ENCODE assay signal across 12 cellular contexts in the genomic region with DNA sequence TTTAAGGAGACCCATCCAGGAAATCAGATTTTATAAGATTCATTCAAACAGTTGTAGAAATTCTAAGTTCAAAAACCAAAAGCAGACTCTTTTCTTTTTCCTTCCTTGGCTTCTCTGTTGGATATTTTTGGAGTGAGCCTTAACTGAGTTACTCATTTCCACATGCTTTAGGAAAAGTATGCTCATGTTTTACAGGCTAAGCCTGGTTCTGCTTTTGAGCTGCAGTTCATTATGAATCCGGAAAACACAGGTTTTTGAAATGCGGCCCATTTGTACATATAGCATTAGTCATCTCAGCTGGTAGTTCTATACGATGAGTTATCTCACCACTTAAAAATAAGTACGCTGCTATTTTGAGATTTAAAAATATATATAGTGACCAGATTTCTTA.
DNase-seq lines count a peak whose midpoint lies in the region; ATAC-seq and TF ChIP-seq lines count a peak whose summit lies in the region.
"Had no signal": no experiment of that assay in that cellular context is flagged by ENCODE, and none has a peak within 500 bp of the region (broad histone marks: within the 10 kb centered on the region; RNA-seq: fewer than 3 reads in every experiment).

No MANE protein-coding gene starts in this region.

- no peaks in the 10 kb centered on the region for H3K9me3 Mint-ChIP-seq in stimulated activated naive B cell treated with anti-CD40 and anti-IgM and Interleukin-4, amounts not matched to agents 10 μg/mL and 1 μg/mL and 100 μg/mL, for 72 hours
- H3K9me3 Mint-ChIP-seq: activated CD4-positive, alpha-beta memory T cell treated with anti-CD3 and anti-CD28 coated beads, Interleukin-2, amount 10 ng/mL, durations not matched to agents 7 days and 5 days; natural killer cell had no signal

- no peaks in the 10 kb centered on the region for H3K27me3 Mint-ChIP-seq in stimulated activated naive B cell treated with anti-CD40 and anti-IgM and Interleukin-4, amounts not matched to agents 10 μg/mL and 1 μg/mL and 100 μg/mL, for 72 hours

- peak; percentile 83 for DNase-seq in EH (ENCODE audit: low read depth)
- DNase-seq in WERI-Rb-1 = no peak
- DNase-seq in fibroblast of peridontal ligament (ENCODE audit: extremely low read depth) = peak; percentile 81
- no peak for DNase-seq in retinal pigment epithelial cell (ENCODE audit: low read depth)
- DNase-seq in SHP77 (lab: John Stamatoyannopoulos, UW) = no peak
- DNase-seq in stimulated activated naive B cell treated with anti-CD40 and anti-IgM and Interleukin-4, amounts not matched to agents 10 μg/mL and 1 μg/mL and 100 μg/mL, for 72 hours = no peak
- DNase-seq in effector CD4-positive, alpha-beta T cell = no peak
- DNase-seq in OCI-M2 (lab: John Stamatoyannopoulos, UW; ENCODE audit: unreplicated experiment) = no peak
- DNase-seq: activated CD4-positive, alpha-beta memory T cell treated with anti-CD3 and anti-CD28 coated beads, Interleukin-2, amount 10 ng/mL, durations not matched to agents 7 days and 5 days; natural killer cell; NCI-H524 treated with DMSO at 0.1 percent for 48 hours; stimulated activated CD8-positive, alpha-beta memory T cell treated with anti-CD3 and anti-CD28 coated beads, Interleukin-4, amount 100 ng/mL, for 48 hours had no signal

- no peak for TF ChIP-seq CTCF in WERI-Rb-1 (IDR thresholded peaks at IDR 0.05; ENCODE audit: low read depth, low read length)
- no peak for TF ChIP-seq CTCF in retinal pigment epithelial cell (conservative IDR thresholded peaks at IDR 0.05; ENCODE audit: low read depth, low read length)

- peak overlapping the region; percentile 64 for H3K27ac ChIP-seq in WERI-Rb-1

- H3K4me3 ChIP-seq in WERI-Rb-1 (ENCODE audit: low read depth, low read length) = peak overlapping the region; percentile 41
- peak overlapping the region; percentile 23 for H3K4me3 ChIP-seq in retinal pigment epithelial cell (ENCODE audit: low read length)

- no peaks in the 10 kb centered on the region for H3K36me3 Mint-ChIP-seq in stimulated activated naive B cell treated with anti-CD40 and anti-IgM and Interleukin-4, amounts not matched to agents 10 μg/mL and 1 μg/mL and 100 μg/mL, for 72 hours
- H3K36me3 Mint-ChIP-seq: natural killer cell had no signal

- H3K4me1 Mint-ChIP-seq in stimulated activated naive B cell treated with anti-CD40 and anti-IgM and Interleukin-4, amounts not matched to agents 10 μg/mL and 1 μg/mL and 100 μg/mL, for 72 hours = peaks cover 6% of the 10 kb centered on the region in 2 donors
- H3K4me1 Mint-ChIP-seq: activated CD4-positive, alpha-beta memory T cell treated with anti-CD3 and anti-CD28 coated beads, Interleukin-2, amount 10 ng/mL, durations not matched to agents 7 days and 5 days; natural killer cell had no signal

- no peaks in the 10 kb centered on the region for H3K27me3 ChIP-seq in WERI-Rb-1 (ENCODE audit: insufficient read depth, low read depth, severe bottlenecking)

- H3K36me3 ChIP-seq in WERI-Rb-1 = no peaks in the 10 kb centered on the region; the same call in 1 of the 2 replicates

- no peaks in the 10 kb centered on the region for H3K9me3 ChIP-seq in WERI-Rb-1 (ENCODE audit: severe bottlenecking)

- no peak for ATAC-seq in stimulated activated naive B cell treated with anti-CD40 and anti-IgM and Interleukin-4, amounts not matched to agents 10 μg/mL and 1 μg/mL and 100 μg/mL, for 72 hours (replicated peaks)
- ATAC-seq: natural killer cell had no signal

- H3K4me3 Mint-ChIP-seq in stimulated activated naive B cell treated with anti-CD40 and anti-IgM and Interleukin-4, amounts not matched to agents 10 μg/mL and 1 μg/mL and 100 μg/mL, for 72 hours = no peak overlapping the region
- H3K4me3 Mint-ChIP-seq: activated CD4-positive, alpha-beta memory T cell treated with anti-CD3 and anti-CD28 coated beads, Interleukin-2, amount 10 ng/mL, durations not matched to agents 7 days and 5 days; natural killer cell had no signal

- H3K27ac Mint-ChIP-seq in stimulated activated naive B cell treated with anti-CD40 and anti-IgM and Interleukin-4, amounts not matched to agents 10 μg/mL and 1 μg/mL and 100 μg/mL, for 72 hours = no peak overlapping the region
- H3K27ac Mint-ChIP-seq: activated CD4-positive, alpha-beta memory T cell treated with anti-CD3 and anti-CD28 coated beads, Interleukin-2, amount 10 ng/mL, durations not matched to agents 7 days and 5 days; natural killer cell had no signal

Comparison
In these comparisons a context has a peak if more than half of its experiments do, and no peak if none do; other contexts are left out.
1. DNase-seq: peak in EH (single experiment) and fibroblast of peridontal ligament (single experiment); none in WERI-Rb-1 (single experiment), retinal pigment epithelial cell (single experiment), SHP77 (0 of 2), stimulated activated naive B cell treated with anti-CD40 and anti-IgM and Interleukin-4, amounts not matched to agents 10 μg/mL and 1 μg/mL and 100 μg/mL, for 72 hours (single experiment), effector CD4-positive, alpha-beta T cell (single experiment) and OCI-M2 (single experiment).